Comparison of ENCODE assay signal across 8 cellular contexts in genomic region chr15:67967871-67968423, GRCh38.
DNase-seq lines count a peak whose midpoint lies in the region; ATAC-seq and TF ChIP-seq lines count a peak whose summit lies in the region.

No MANE protein-coding gene starts in this region.

- peak; percentile 55 for DNase-seq in AG08395 (ENCODE audit: low spot score)
- DNase-seq in GM13976 (ENCODE audit: low spot score) = peak; percentile 69
- peak; percentile 92 for DNase-seq in NCI-H2227 (lab: John Stamatoyannopoulos, UW; ENCODE audit: unreplicated experiment)
- peak; percentile 14 for DNase-seq in hepatic stellate cell (ENCODE audit: low spot score)
- DNase-seq in putamen (ENCODE audit: low spot score) = peak; percentile 81

- TF ChIP-seq CTCF in GM13976 (IDR thresholded peaks at IDR 0.05; ENCODE audit: borderline replicate concordance, control extremely low read depth, extremely low read depth, insufficient read depth, missing control alignments) = no peak

- ATAC-seq in GM19328 (IDR thresholded peaks at IDR 0.05; ENCODE audit: unreplicated experiment) (no peak), GM19395 (IDR thresholded peaks at IDR 0.05; ENCODE audit: unreplicated experiment) (no peak)

- in situ Hi-C loops in GM13976 (cut with MboI; ENCODE audit: low sequenced_read_pairs, unreplicated experiment) = no loop called here

- H3K27ac ChIP-seq in angular gyrus (ENCODE audit: low read depth, low read length) = peak overlapping the region; percentile 8

Comparison
In these comparisons a context has a peak if more than half of its experiments do, and no peak if none do; other contexts are left out.
1. DNase-seq: peak in every context shown above with its lines; median percentile 92 in NCI-H2227; 81 in putamen; 69 in GM13976; 55 in AG08395; 14 in hepatic stellate cell.